ENCODE assay signal across 20 cellular contexts in genomic region chr20:58706975-58707681, GRCh38. TPM values are rescaled to one million over a fixed set of nuclear protein-coding genes. Genes with fewer than 3 reads are reported as not detected.
DNase-seq lines count a peak whose midpoint lies in the region; TF ChIP-seq lines count a peak whose summit lies in the region.
"Had no signal": no experiment of that assay in that cellular context is flagged by ENCODE, and none has a peak within 500 bp of the region (broad histone marks: within the 10 kb centered on the region; RNA-seq: fewer than 3 reads in every experiment).

No MANE protein-coding gene starts in this region.

- no peaks in the 10 kb centered on the region for H3K27me3 ChIP-seq in Peyer's patch
- H3K27me3 ChIP-seq in prostate gland (replicated peaks; ENCODE audit: insufficient read depth), result no peaks in the 10 kb centered on the region
- no peaks in the 10 kb centered on the region for H3K27me3 ChIP-seq in CD4-positive, alpha-beta memory T cell (ENCODE audit: insufficient read depth, low read length)
- H3K27me3 ChIP-seq: BLaER1, uterus had no signal

- H3K4me3 ChIP-seq in Peyer's patch (no peak overlapping the region), prostate gland (no peak overlapping the region)
- H3K4me3 ChIP-seq in CD4-positive, alpha-beta memory T cell (ENCODE audit: low read length in 2 of 2), result no peak overlapping the region
- H3K4me3 ChIP-seq: A549, BLaER1, GM23338, uterus had no signal

- peaks cover 1% of the 10 kb centered on the region for H3K4me1 Mint-ChIP-seq in activated CD4-positive, alpha-beta T cell treated with anti-CD3 and anti-CD28 coated beads, Interleukin-2, amount 10 ng/mL, durations not matched to agents 7 days and 5 days
- peaks cover 0 to 2% (median under 1%) of the 10 kb centered on the region in 4 donors for H3K4me1 Mint-ChIP-seq in CD4-positive, alpha-beta memory T cell

- no peak overlapping the region for H3K27ac Mint-ChIP-seq in activated CD4-positive, alpha-beta T cell treated with anti-CD3 and anti-CD28 coated beads, Interleukin-2, amount 10 ng/mL, durations not matched to agents 7 days and 5 days
- no peak overlapping the region for H3K27ac Mint-ChIP-seq in CD4-positive, alpha-beta memory T cell
- H3K27ac Mint-ChIP-seq: GM23338 had no signal

- no peak overlapping the region for H3K4me3 Mint-ChIP-seq in activated CD4-positive, alpha-beta T cell treated with anti-CD3 and anti-CD28 coated beads, Interleukin-2, amount 10 ng/mL, durations not matched to agents 7 days and 5 days
- H3K4me3 Mint-ChIP-seq in CD4-positive, alpha-beta memory T cell, result no peak overlapping the region
- H3K4me3 Mint-ChIP-seq: GM23338 had no signal

- CTCF ChIA-PET in activated CD4-positive, alpha-beta T cell treated with anti-CD3 and anti-CD28 coated beads, Interleukin-2, amount 10 ng/mL, durations not matched to agents 7 days and 5 days (lab: Charles Lee), result interaction anchor here (0.7 to 1.3 kb wide), 2 partner anchors 12 to 13 kb away, joined by 3 to 4 read pairs; no protein-coding TSS in a partner anchor
- CTCF ChIA-PET in CD4-positive, alpha-beta memory T cell (lab: Charles Lee; ENCODE audit: partially characterized antibody), result interaction anchor here (1.5 kb wide), 1 partner anchor 48 kb away, joined by 3 read pairs; no protein-coding TSS in a partner anchor

- 97% methylated on average over 23 of the region's 23 CpGs for WGBS in prostate gland

- peak; percentile 3 for DNase-seq in activated CD4-positive, alpha-beta T cell treated with anti-CD3 and anti-CD28 coated beads, Interleukin-2, amount 10 ng/mL, durations not matched to agents 7 days and 5 days
- no peak for DNase-seq in activated CD4-positive, alpha-beta T cell treated with anti-CD3 and anti-CD28 coated beads, Interleukin-2, amount 50 U/mL, for 4 hours
- DNase-seq in Peyer's patch (peak in 2 of 3 donors; percentile 12 to 39), islet precursor cell (peak; percentile 46), prostate gland (ENCODE audit: low spot score) (peak; percentile 2), EL (no peak)
- no peak for DNase-seq in CD4-positive, alpha-beta memory T cell
- DNase-seq in NK-92 treated with Interleukin-12 subunit alpha and Interleukin-12 subunit beta, amount 100 ng/mL, for 24 hours (lab: John Stamatoyannopoulos, UW), result no peak
- DNase-seq: Calu3; caudate nucleus; effector CD8-positive, alpha-beta T cell; NCI-H1092; NCI-H2029 treated with DMSO at 0.1 percent for 48 hours; NCI-H510A; RPMI8226; stimulated activated CD4-positive, alpha-beta T cell treated with anti-CD3 and anti-CD28 coated beads, Interleukin-1b, Interleukin-23, amount 100 ng/mL, for 48 hours had no signal

- TF ChIP-seq CTCF in Peyer's patch (IDR thresholded peaks at IDR 0.05), result no peak
- TF ChIP-seq CTCF in prostate gland (IDR thresholded peaks at IDR 0.05), result no peak

- no peaks in the 10 kb centered on the region for H3K9me3 Mint-ChIP-seq in activated CD4-positive, alpha-beta T cell treated with anti-CD3 and anti-CD28 coated beads, Interleukin-2, amount 10 ng/mL, durations not matched to agents 7 days and 5 days
- peaks cover 0 to 1% (median 0%) of the 10 kb centered on the region in 8 donors for H3K9me3 Mint-ChIP-seq in CD4-positive, alpha-beta memory T cell

- POLR2A ChIA-PET in activated CD4-positive, alpha-beta T cell treated with anti-CD3 and anti-CD28 coated beads, Interleukin-2, amount 10 ng/mL, durations not matched to agents 7 days and 5 days (lab: Charles Lee), result no interaction called here
- POLR2A ChIA-PET in CD4-positive, alpha-beta memory T cell (lab: Charles Lee; ENCODE audit: partially characterized antibody), result no interaction called here

- TF ChIP-seq POLR2A in Peyer's patch (IDR thresholded peaks at IDR 0.05), result no peak
- TF ChIP-seq POLR2A in prostate gland (IDR thresholded peaks at IDR 0.05), result no peak

- no peaks in the 10 kb centered on the region for H3K9me3 ChIP-seq in Peyer's patch
- no peaks in the 10 kb centered on the region for H3K9me3 ChIP-seq in prostate gland
- no peaks in the 10 kb centered on the region for H3K9me3 ChIP-seq in CD4-positive, alpha-beta memory T cell (ENCODE audit: control insufficient read depth in 1 of 2, low read length in 2 of 2)
- H3K9me3 ChIP-seq: A549, BLaER1, uterus had no signal

- peaks cover 16% of the 10 kb centered on the region for H3K36me3 Mint-ChIP-seq in activated CD4-positive, alpha-beta T cell treated with anti-CD3 and anti-CD28 coated beads, Interleukin-2, amount 10 ng/mL, durations not matched to agents 7 days and 5 days (ENCODE audit: low read depth)
- H3K36me3 Mint-ChIP-seq in CD4-positive, alpha-beta memory T cell, result peaks cover 29 to 34% of the 10 kb centered on the region in 2 donors

- intact Hi-C loops in prostate gland (cut with DNase I), result no loop called here
- intact Hi-C loops in CD4-positive, alpha-beta memory T cell (cut with micrococcal nuclease), result no loop called here

- H3K27ac ChIP-seq in Peyer's patch (no peak overlapping the region), prostate gland (no peak overlapping the region)
- no peak overlapping the region for H3K27ac ChIP-seq in CD4-positive, alpha-beta memory T cell (ENCODE audit: low read depth, low read length)
- H3K27ac ChIP-seq: A549, BLaER1, uterus had no signal

- H3K36me3 ChIP-seq in Peyer's patch (peaks cover 0 to 34% (median 0%) of the 10 kb centered on the region in 3 donors), prostate gland (no peaks in the 10 kb centered on the region)
- peaks cover 15% of the 10 kb centered on the region for H3K36me3 ChIP-seq in CD4-positive, alpha-beta memory T cell (ENCODE audit: insufficient read depth, low read length)
- H3K36me3 ChIP-seq: uterus had no signal

- H3K4me1 ChIP-seq in Peyer's patch (no peaks in the 10 kb centered on the region), prostate gland (replicated peaks) (no peaks in the 10 kb centered on the region)
- no peaks in the 10 kb centered on the region for H3K4me1 ChIP-seq in CD4-positive, alpha-beta memory T cell (ENCODE audit: insufficient read depth, low read length)
- H3K4me1 ChIP-seq: A549, uterus had no signal

- no peaks in the 10 kb centered on the region for H3K27me3 Mint-ChIP-seq in activated CD4-positive, alpha-beta T cell treated with anti-CD3 and anti-CD28 coated beads, Interleukin-2, amount 10 ng/mL, durations not matched to agents 7 days and 5 days
- no peaks in the 10 kb centered on the region for H3K27me3 Mint-ChIP-seq in CD4-positive, alpha-beta memory T cell

RNA-seq across cellular contexts. Expression of gene NPEPL1, which starts 14.5 kb away (rescaled TPM):
- total RNA-seq in activated CD4-positive, alpha-beta T cell treated with anti-CD3 and anti-CD28 coated beads, Interleukin-2, amount 10 ng/mL, durations not matched to agents 7 days and 5 days, result 10 to 100 TPM; 28.7 to 30.7 TPM
- total RNA-seq in Peyer's patch (10 to 100 TPM; 36.3 to 80.4 (median 63.0) TPM), prostate gland (10 to 100 TPM; 25.7 to 63.1 TPM)
- 10 to 100 TPM; 44.2 to 44.8 TPM for total RNA-seq in CD4-positive, alpha-beta memory T cell
- polyA plus RNA-seq in CD4-positive, alpha-beta memory T cell, result 10 to 100 TPM in 1 of 2 donors, 1 to 10 TPM in 1; 8.9 to 11.9 TPM

RNA-seq across cellular contexts. Expression of gene STX16, which starts 56.0 kb away (rescaled TPM):
- total RNA-seq in activated CD4-positive, alpha-beta T cell treated with anti-CD3 and anti-CD28 coated beads, Interleukin-2, amount 10 ng/mL, durations not matched to agents 7 days and 5 days, result 100 to 1,000 TPM; 163 to 173 TPM
- total RNA-seq in Peyer's patch (100 to 1,000 TPM in 1 of 4 donors, 10 to 100 TPM in 3; 58.0 to 262 (median 84.0) TPM), prostate gland (100 to 1,000 TPM in 1 of 2 donors, 10 to 100 TPM in 1; 34.3 to 115 TPM)
- 100 to 1,000 TPM; 158 to 167 TPM for total RNA-seq in CD4-positive, alpha-beta memory T cell
- 10 to 100 TPM; 16.5 to 24.5 TPM for polyA plus RNA-seq in CD4-positive, alpha-beta memory T cell

Comparison
In these comparisons a context has a peak if more than half of its experiments do, and no peak if none do; other contexts are left out.
1. DNase-seq: peak in activated CD4-positive, alpha-beta T cell treated with anti-CD3 and anti-CD28 coated beads, Interleukin-2, amount 10 ng/mL, durations not matched to agents 7 days and 5 days (single experiment), Peyer's patch (2 of 3), islet precursor cell (single experiment) and prostate gland (single experiment); none in activated CD4-positive, alpha-beta T cell treated with anti-CD3 and anti-CD28 coated beads, Interleukin-2, amount 50 U/mL, for 4 hours (0 of 2), EL (single experiment), CD4-positive, alpha-beta memory T cell (0 of 5) and NK-92 treated with Interleukin-12 subunit alpha and Interleukin-12 subunit beta, amount 100 ng/mL, for 24 hours (single experiment).